9 cellular contexts compared by ENCODE assay signal in genomic region chr10:31320179-31320597, GRCh38. TPM values are rescaled to one million over a fixed set of nuclear protein-coding genes. Genes with fewer than 3 reads are reported as not detected.
DNase-seq lines count a peak whose midpoint lies in the region; ATAC-seq, FAIRE-seq and TF ChIP-seq lines count a peak whose summit lies in the region.
"Had no signal": no experiment of that assay in that cellular context is flagged by ENCODE, and none has a peak within 500 bp of the region (broad histone marks: within the 10 kb centered on the region; RNA-seq: fewer than 3 reads in every experiment).

No MANE protein-coding gene starts in this region.

- TF ChIP-seq POLR2A in GM12891 (IDR thresholded peaks at IDR 0.05; ENCODE audit: low read depth, low read length): no peak

- CTCF ChIA-PET in RWPE1 (lab: Yijun Ruan, JAX): interaction anchor here (0.6 to 0.9 kb wide), 3 partner anchors 543 to 961 kb away, joined by 3 to 4 read pairs (median 3); no protein-coding TSS in a partner anchor

- no peaks in the 10 kb centered on the region for H3K27me3 Mint-ChIP-seq in activated naive CD8-positive, alpha-beta T cell

- peak overlapping the region; percentile 93 for H3K4me3 Mint-ChIP-seq in activated naive CD8-positive, alpha-beta T cell

- H3K9me3 Mint-ChIP-seq in activated naive CD8-positive, alpha-beta T cell (ENCODE audit: low read depth): no peaks in the 10 kb centered on the region

- DNase-seq in GM12891 (ENCODE audit: insufficient read length, low spot score) (peak; percentile 18), RWPE1 (ENCODE audit: low spot score) (no peak), left ventricle myocardium superior (no peak), putamen (ENCODE audit: low spot score) (peak; percentile 10), medulla oblongata (ENCODE audit: extremely low spot score) (no peak), globus pallidus (ENCODE audit: low spot score) (no peak)

- peak overlapping the region; percentile 93 for H3K27ac Mint-ChIP-seq in activated naive CD8-positive, alpha-beta T cell

- TF ChIP-seq CTCF in RWPE1 (conservative IDR thresholded peaks at IDR 0.05; ENCODE audit: low read depth): 0 out of 2 replicates have a peak, but pooled peaks have one; percentile 8

- ATAC-seq in HG02623 (IDR thresholded peaks at IDR 0.05; ENCODE audit: unreplicated experiment): peak; percentile 17
- peak; percentile 20 for ATAC-seq in left ventricle myocardium superior

- H3K27ac ChIP-seq in RWPE1: peak overlapping the region; percentile 98

- H3K36me3 Mint-ChIP-seq in activated naive CD8-positive, alpha-beta T cell: no peaks in the 10 kb centered on the region

- intact Hi-C loops in left ventricle myocardium superior (cut with micrococcal nuclease): loop anchor here (10.0 kb wide), 1 partner anchor 165 kb away; no protein-coding TSS in a partner anchor

- FAIRE-seq in GM12891 (lab: Jason Lieb, UNC): no peak
- FAIRE-seq: endometrium had no signal

- peaks cover 50% of the 10 kb centered on the region for H3K4me1 Mint-ChIP-seq in activated naive CD8-positive, alpha-beta T cell (ENCODE audit: low read depth)

- POLR2A ChIA-PET in RWPE1 (lab: Yijun Ruan, JAX; ENCODE audit: low non-redundant PET): no interaction called here

TF ChIP-seq in GM12891, 5 proteins besides CTCF, POLR2A, EP300 and RAD21:
- TF ChIP-seq TAF1 (IDR thresholded peaks at IDR 0.05; ENCODE audit: low read depth, low read length) (no peak), POU2F2 (IDR thresholded peaks at IDR 0.05; ENCODE audit: low read depth, low read length) (no peak), PAX5 (IDR thresholded peaks at IDR 0.05; ENCODE audit: insufficient read depth, low read length, severe bottlenecking) (no peak), POLR2AphosphoS5 (IDR thresholded peaks at IDR 0.05; ENCODE audit: low read depth, low read length) (no peak), SPI1 (IDR thresholded peaks at IDR 0.05; ENCODE audit: low read depth, low read length) (no peak)
TF ChIP-seq in GM12891: peak in this region for 0.

RNA-seq across cellular contexts. Expression of gene ZEB1, which starts 1.2 kb away (rescaled TPM):
- 8.4 TPM for polyA plus RNA-seq in GM12891 (2012; ENCODE audit: low read depth, missing spikeins)
- total RNA-seq in left ventricle myocardium superior: 86.7 TPM

Comparison
In these comparisons a context has a peak if more than half of its experiments do, and no peak if none do; other contexts are left out.
1. DNase-seq: peak in GM12891 (single experiment) and putamen (single experiment); none in RWPE1 (single experiment), left ventricle myocardium superior (single experiment), medulla oblongata (single experiment) and globus pallidus (single experiment).